15 cellular contexts compared by ENCODE assay signal in the genomic region with DNA sequence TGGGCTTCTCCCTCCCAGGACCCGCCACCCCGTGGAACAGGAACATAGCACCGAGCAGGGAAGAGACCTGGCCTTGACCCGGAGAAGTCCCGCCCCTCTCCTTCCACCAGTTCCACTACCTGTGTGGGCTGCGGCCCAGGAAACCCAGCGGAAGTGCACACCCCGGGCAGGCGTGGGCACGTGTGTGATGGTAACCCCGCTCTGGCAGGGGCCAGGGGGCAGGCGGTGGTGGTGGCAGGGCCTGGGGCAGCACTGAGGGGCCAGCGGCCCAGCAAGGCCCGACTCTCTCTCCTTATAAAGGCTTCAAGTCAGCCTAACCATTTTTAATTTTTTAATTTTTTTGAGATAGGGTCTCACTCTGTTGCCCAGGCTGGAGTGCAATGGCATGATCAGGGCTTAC.
A peak's percentile ranks its signal among the peaks of the same experiment; 100 is the strongest.
DNase-seq lines count a peak whose midpoint lies in the region; ATAC-seq and TF ChIP-seq lines count a peak whose summit lies in the region.
"Had no signal": no experiment of that assay in that cellular context is flagged by ENCODE, and none has a peak within 500 bp of the region (broad histone marks: within the 10 kb centered on the region; RNA-seq: fewer than 3 reads in every experiment).

No MANE protein-coding gene starts in this region.

- H3K18ac ChIP-seq in neuronal stem cell (ENCODE audit: low read length), result peak overlapping the region; percentile 64

- H3K27me3 ChIP-seq in neuronal stem cell (ENCODE audit: control insufficient read depth in 3 of 3, insufficient read depth in 3 of 3, low read depth in 1 of 3, low read length in 3 of 3) (no peaks in the 10 kb centered on the region), testis (no peaks in the 10 kb centered on the region)
- H3K27me3 ChIP-seq: BLaER1 treated with 17β-estradiol and CSF1 and Interleukin-3, amounts not matched to agents 10 nM and 100 nM had no signal

- no CpG with 5 or more reads among the region's 14 CpGs for WGBS in neuronal stem cell (ENCODE audit: extremely low coverage in 2 of 2, insufficient read length in 2 of 2, insufficient replicate concordance in 1 of 2), 2 donors
- 79 to 93% methylated on average over 2 to 14 of the region's 14 CpGs for WGBS in testis, 2 donors

- peak overlapping the region; percentile 23 for H4K8ac ChIP-seq in neuronal stem cell (ENCODE audit: low read depth, low read length)

- H3K14ac ChIP-seq in neuronal stem cell (ENCODE audit: low read length), result peak overlapping the region; percentile 33

- H3K4me1 Mint-ChIP-seq in stimulated activated naive CD8-positive, alpha-beta T cell treated with anti-CD3 and anti-CD28 coated beads, Interleukin-15, amount 100 ng/mL, for 72 hours, result no peaks in the 10 kb centered on the region
- H3K4me1 Mint-ChIP-seq: B cell had no signal

- no peak for TF ChIP-seq CTCF in testis (IDR thresholded peaks at IDR 0.05)

- H3K4me2 ChIP-seq in neuronal stem cell (ENCODE audit: insufficient read depth, low read length, poor library complexity, severe bottlenecking), result no peak overlapping the region
- H3K4me2 ChIP-seq: BLaER1 treated with 17β-estradiol and CSF1 and Interleukin-3, amounts not matched to agents 10 nM and 100 nM had no signal

- H3K23ac ChIP-seq in neuronal stem cell (ENCODE audit: low read depth, low read length, poor library complexity), result peak overlapping the region; percentile 55

- H3K27me3 Mint-ChIP-seq in stimulated activated naive CD8-positive, alpha-beta T cell treated with anti-CD3 and anti-CD28 coated beads, Interleukin-15, amount 100 ng/mL, for 72 hours, result peaks cover 4% of the 10 kb centered on the region

- H3K9ac ChIP-seq in neuronal stem cell (ENCODE audit: low read depth, low read length, poor library complexity), result no peak overlapping the region
- H3K9ac ChIP-seq: BLaER1 treated with 17β-estradiol and CSF1 and Interleukin-3, amounts not matched to agents 10 nM and 100 nM had no signal

- H2AFZ ChIP-seq in neuronal stem cell (ENCODE audit: low read length), result no peak overlapping the region

- peak; percentile 46 for ATAC-seq in stimulated activated naive CD8-positive, alpha-beta T cell treated with anti-CD3 and anti-CD28 coated beads, Interleukin-15, amount 100 ng/mL, for 72 hours
- no peak for ATAC-seq in stimulated activated naive CD8-positive, alpha-beta T cell treated with anti-CD3 and anti-CD28 coated beads, Interleukin-15, Interleukin-2, amounts not matched to agents 100 U/mL and 50 U/mL, for 24 hours
- no peak for ATAC-seq in HG02884 (IDR thresholded peaks at IDR 0.05; ENCODE audit: unreplicated experiment)
- ATAC-seq: CD8-positive, alpha-beta T cell; GM12878 had no signal

- H3K4me1 ChIP-seq in neuronal stem cell (ENCODE audit: control insufficient read depth in 2 of 2, insufficient read depth in 1 of 2, low read depth in 1 of 2, low read length in 2 of 2) (peaks cover 0 to 4% of the 10 kb centered on the region in 2 donors), testis (no peaks in the 10 kb centered on the region)

- H3K4me3 ChIP-seq in neuronal stem cell (ENCODE audit: low read length in 2 of 2), result no peak overlapping the region
- H3K4me3 ChIP-seq in testis, result peak overlapping the region; percentile 31 to 48
- H3K4me3 ChIP-seq: BLaER1 treated with 17β-estradiol and CSF1 and Interleukin-3, amounts not matched to agents 10 nM and 100 nM; GM12878 had no signal

- H4K91ac ChIP-seq in neuronal stem cell (ENCODE audit: low read depth, low read length, poor library complexity), result no peak overlapping the region

- no peaks in the 10 kb centered on the region for H3K79me1 ChIP-seq in neuronal stem cell (ENCODE audit: low read depth, low read length)

- H3K4me3 Mint-ChIP-seq in stimulated activated naive CD8-positive, alpha-beta T cell treated with anti-CD3 and anti-CD28 coated beads, Interleukin-15, amount 100 ng/mL, for 72 hours, result no peak overlapping the region
- H3K4me3 Mint-ChIP-seq: B cell; CD8-positive, alpha-beta T cell; H9 had no signal

- H3K27ac Mint-ChIP-seq in stimulated activated naive CD8-positive, alpha-beta T cell treated with anti-CD3 and anti-CD28 coated beads, Interleukin-15, amount 100 ng/mL, for 72 hours, result no peak overlapping the region
- H3K27ac Mint-ChIP-seq: B cell; CD8-positive, alpha-beta T cell had no signal

- no peak overlapping the region for H3K27ac ChIP-seq in neuronal stem cell (replicated peaks; ENCODE audit: low read length)
- H3K27ac ChIP-seq in testis, result no peak overlapping the region
- H3K27ac ChIP-seq: BLaER1 treated with 17β-estradiol and CSF1 and Interleukin-3, amounts not matched to agents 10 nM and 100 nM had no signal

- H3K4ac ChIP-seq in neuronal stem cell (ENCODE audit: low read length), result no peak overlapping the region

- intact Hi-C loops in testis (cut with DNase I; ENCODE audit: low total_unique reads), result no loop called here

- H3K36me3 ChIP-seq in neuronal stem cell (replicated peaks in 1 of 2; ENCODE audit: control insufficient read depth in 2 of 2, insufficient read depth in 2 of 2, low read length in 2 of 2) (no peaks in the 10 kb centered on the region), testis (ENCODE audit: low read depth, missing control alignments) (no peaks in the 10 kb centered on the region)
- H3K36me3 ChIP-seq: BLaER1 treated with 17β-estradiol and CSF1 and Interleukin-3, amounts not matched to agents 10 nM and 100 nM had no signal

- H2AK5ac ChIP-seq in neuronal stem cell (ENCODE audit: low read depth, low read length), result peak overlapping the region; percentile 88

- no peak overlapping the region for H2BK12ac ChIP-seq in neuronal stem cell (ENCODE audit: low read length)

- no peak overlapping the region for H2BK5ac ChIP-seq in neuronal stem cell (ENCODE audit: low read length)

- H2BK120ac ChIP-seq in neuronal stem cell (ENCODE audit: low read depth, low read length), result no peak overlapping the region

- no peak for DNase-seq in stimulated activated naive CD8-positive, alpha-beta T cell treated with anti-CD3 and anti-CD28 coated beads, Interleukin-15, amount 100 ng/mL, for 72 hours
- DNase-seq in stimulated activated naive CD8-positive, alpha-beta T cell treated with anti-CD3 and anti-CD28 coated beads, Interleukin-15, Interleukin-2, amounts not matched to agents 100 U/mL and 50 U/mL, for 24 hours, result no peak
- no peak for DNase-seq in neuronal stem cell (ENCODE audit: low spot score)
- DNase-seq in testis, result peak; percentile 25
- DNase-seq in GM03348 (ENCODE audit: low spot score), result no peak
- DNase-seq: Calu3; CD8-positive, alpha-beta T cell; DMS79 treated with DMSO at 0.1 percent for 48 hours; GF-D8; GOT3; H9 had no signal

- no peak overlapping the region for H2BK15ac ChIP-seq in neuronal stem cell (ENCODE audit: low read length)

- H3K9me3 Mint-ChIP-seq in stimulated activated naive CD8-positive, alpha-beta T cell treated with anti-CD3 and anti-CD28 coated beads, Interleukin-15, amount 100 ng/mL, for 72 hours, result peaks cover 5 to 16% of the 10 kb centered on the region in 2 donors
- H3K9me3 Mint-ChIP-seq: CD8-positive, alpha-beta T cell had no signal

- no peak for TF ChIP-seq POLR2A in testis (IDR thresholded peaks at IDR 0.05)

- H3K9me3 ChIP-seq in neuronal stem cell (replicated peaks in 1 of 2; ENCODE audit: control insufficient read depth in 2 of 2, insufficient read depth in 1 of 2, low read depth in 1 of 2, low read length in 2 of 2), result peaks cover 0 to 2% of the 10 kb centered on the region in 2 donors
- H3K9me3 ChIP-seq in testis, result no peaks in the 10 kb centered on the region

Comparison
In these comparisons a context has a peak if more than half of its experiments do, and no peak if none do; other contexts are left out.
1. H3K4me3 ChIP-seq: peak in testis (2 of 2); none in neuronal stem cell (0 of 2).